Comparison of ENCODE assay signal across 17 cellular contexts in the genomic region with DNA sequence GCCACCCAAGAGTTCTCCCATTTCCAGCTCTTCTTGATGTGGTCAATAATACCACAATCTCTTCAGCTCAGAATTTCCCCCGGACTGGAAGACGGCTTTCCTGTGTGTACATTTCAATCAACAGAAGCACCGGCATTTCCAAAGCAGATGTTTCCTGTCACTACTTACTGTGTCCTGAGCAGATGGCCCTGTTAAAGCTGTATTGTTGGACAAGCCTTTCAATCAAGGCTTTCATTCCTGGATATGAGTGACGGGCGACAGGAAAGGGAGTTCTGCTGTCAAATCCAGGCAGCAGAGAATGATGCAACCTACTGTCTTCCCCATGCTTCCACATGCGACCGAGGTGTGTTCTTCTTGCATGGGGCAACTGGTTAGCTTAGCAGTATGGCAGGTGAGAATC.
DNase-seq lines count a peak whose midpoint lies in the region; ATAC-seq, FAIRE-seq and TF ChIP-seq lines count a peak whose summit lies in the region.
"Had no signal": no experiment of that assay in that cellular context is flagged by ENCODE, and none has a peak within 500 bp of the region (broad histone marks: within the 10 kb centered on the region; RNA-seq: fewer than 3 reads in every experiment).

No MANE protein-coding gene starts in this region.

- ATAC-seq in heart right ventricle, result peak in 7 of 8 donors; percentile 55 to 84 (median 57)
- no peak for ATAC-seq in Right ventricle myocardium superior (ENCODE audit: poor library complexity)
- ATAC-seq in upper lobe of left lung (ENCODE audit: low FRiP score in 2 of 2), result peak in 1 of 2 donors; percentile 20
- no peak for ATAC-seq in HG03565 (IDR thresholded peaks at IDR 0.05; ENCODE audit: unreplicated experiment)
- ATAC-seq: activated naive CD8-positive, alpha-beta T cell treated with anti-CD3 and anti-CD28 coated beads, Interleukin-2, amount 50 U/mL, for 24 hours had no signal

- DNase-seq in heart right ventricle (peak in 1 of 2 donors; percentile 21), Right ventricle myocardium superior (no peak), NCI-H510A (lab: John Stamatoyannopoulos, UW) (peak; percentile 66), dermis blood vessel endothelial cell (peak; percentile 53), upper lobe of left lung (peak in 1 of 2 donors; percentile 29), GM12891 (ENCODE audit: insufficient read length, low spot score) (no peak), HT-29 (ENCODE audit: low spot score) (no peak)
- DNase-seq: activated CD4-positive, alpha-beta T cell treated with anti-CD3 and anti-CD28 coated beads, Interleukin-2, amount 50 U/mL, for 48 hours; activated naive CD8-positive, alpha-beta T cell treated with anti-CD3 and anti-CD28 coated beads, Interleukin-2, amount 50 U/mL, for 24 hours; activated T-cell treated with anti-CD3 and anti-CD28 coated beads, Interleukin-2, amount 50 U/mL, for 24 hours; Calu3 had no signal

- TF ChIP-seq EP300 in upper lobe of left lung (IDR thresholded peaks at IDR 0.05), result peak in 3 of 4 donors; percentile 74 to 98 (median 91)

- peaks cover 0 to 7% (median 3%) of the 10 kb centered on the region in 11 donors for H3K9me3 ChIP-seq in heart right ventricle
- H3K9me3 ChIP-seq in upper lobe of left lung, result no peaks in the 10 kb centered on the region
- H3K9me3 ChIP-seq: vagina had no signal

- intact Hi-C loops in heart right ventricle (cut with DNase I), result no loop called here
- intact Hi-C loops in Right ventricle myocardium superior (cut with DNase I), result no loop called here

- H3K4me1 ChIP-seq in heart right ventricle, result peaks cover 0 to 23% (median 11%) of the 10 kb centered on the region in 9 donors
- H3K4me1 ChIP-seq in upper lobe of left lung, result peaks cover 5 to 12% (median 10%) of the 10 kb centered on the region in 4 donors
- H3K4me1 ChIP-seq: vagina had no signal

- no peak for FAIRE-seq in GM12891 (lab: Jason Lieb, UNC)
- FAIRE-seq: bronchial epithelial cell, TTC549 had no signal

- H3K36me3 ChIP-seq in heart right ventricle, result no peaks in the 10 kb centered on the region
- no peaks in the 10 kb centered on the region for H3K36me3 ChIP-seq in upper lobe of left lung
- H3K36me3 ChIP-seq: vagina had no signal

- no peaks in the 10 kb centered on the region for H3K27me3 ChIP-seq in heart right ventricle
- H3K27me3 ChIP-seq in upper lobe of left lung, result no peaks in the 10 kb centered on the region
- H3K27me3 ChIP-seq: vagina had no signal

- H3K27ac ChIP-seq in heart right ventricle (no peak overlapping the region), upper lobe of left lung (peak overlapping the region in 2 of 4 donors; percentile 40 to 59)
- H3K27ac ChIP-seq: KMS-11, SK-N-MC, vagina had no signal

- TF ChIP-seq CTCF in heart right ventricle (IDR thresholded peaks at IDR 0.05) (peak in 1 of 9 donors; percentile 12), upper lobe of left lung (IDR thresholded peaks at IDR 0.05) (no peak)

- H3K4me3 ChIP-seq in heart right ventricle (no peak overlapping the region), upper lobe of left lung (no peak overlapping the region)
- H3K4me3 ChIP-seq: SK-N-MC, vagina had no signal

- TF ChIP-seq POLR2A in upper lobe of left lung (IDR thresholded peaks at IDR 0.05) (no peak), GM12891 (IDR thresholded peaks at IDR 0.05; ENCODE audit: low read depth, low read length) (no peak)

- WGBS in heart right ventricle, 2 donors, result 38 to 59% methylated on average over 7 of the region's 7 CpGs
- WGBS in upper lobe of left lung, 2 donors, result 20 to 36% methylated on average over 6 to 7 of the region's 7 CpGs

TF ChIP-seq in GM12891, 5 proteins besides CTCF, POLR2A, EP300 and RAD21:
- no peak for TF ChIP-seq SPI1 (IDR thresholded peaks at IDR 0.05; ENCODE audit: low read depth, low read length)
- no peak for TF ChIP-seq POU2F2 (IDR thresholded peaks at IDR 0.05; ENCODE audit: low read depth, low read length)
- TF ChIP-seq PAX5 (IDR thresholded peaks at IDR 0.05; ENCODE audit: insufficient read depth, low read length, severe bottlenecking), result no peak
- no peak for TF ChIP-seq TAF1 (IDR thresholded peaks at IDR 0.05; ENCODE audit: low read depth, low read length)
- no peak for TF ChIP-seq POLR2AphosphoS5 (IDR thresholded peaks at IDR 0.05; ENCODE audit: low read depth, low read length)

Comparison
In these comparisons a context has a peak if more than half of its experiments do, and no peak if none do; other contexts are left out.
1. ATAC-seq: peak in heart right ventricle (7 of 8); none in Right ventricle myocardium superior (single experiment) and HG03565 (single experiment).
2. DNase-seq: peak in NCI-H510A (single experiment) and dermis blood vessel endothelial cell (single experiment); none in Right ventricle myocardium superior (single experiment), GM12891 (single experiment) and HT-29 (single experiment).